In the genomic region with DNA sequence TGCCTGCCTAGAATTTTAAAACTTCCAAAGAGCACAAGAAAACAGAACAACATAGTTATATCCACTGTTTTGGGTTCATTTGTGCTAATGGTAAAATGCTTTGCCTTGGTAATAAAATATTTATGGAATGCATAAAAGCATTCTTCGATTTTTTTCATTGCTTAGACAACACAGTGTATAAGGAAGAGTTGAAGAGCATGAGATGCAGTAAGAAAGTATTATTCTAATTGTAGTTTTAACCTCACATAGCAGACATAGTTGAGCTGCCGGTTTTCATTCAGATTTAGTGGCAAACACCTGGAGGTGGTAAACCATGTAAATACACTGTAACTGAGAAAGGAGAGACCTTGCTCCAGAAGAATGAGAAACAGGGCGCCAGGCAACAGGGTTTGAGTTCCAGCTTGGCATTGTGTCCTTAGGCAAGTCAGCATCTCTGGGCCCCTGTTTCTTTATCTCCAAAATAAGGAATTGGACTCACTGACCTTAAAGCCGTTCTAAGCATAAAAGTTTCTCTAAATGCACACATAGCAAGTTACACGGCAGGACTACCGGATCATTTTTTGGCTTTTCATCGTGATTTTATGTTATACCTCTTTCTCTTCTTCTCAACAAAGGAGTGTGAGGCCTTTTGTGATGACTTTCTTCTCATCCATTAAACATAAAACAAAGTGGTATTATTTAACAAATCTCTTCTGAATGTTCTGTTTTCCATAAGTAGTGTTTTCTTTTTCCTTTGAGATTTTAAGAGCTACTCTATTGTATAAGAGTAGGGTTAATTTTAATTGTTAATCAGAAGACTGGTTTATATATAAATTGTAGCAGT, we compare ENCODE assay signal across 8 cellular contexts. TPM values are rescaled to one million over a fixed set of nuclear protein-coding genes. Genes with fewer than 3 reads are reported as not detected.
DNase-seq lines count a peak whose midpoint lies in the region; ATAC-seq, FAIRE-seq and TF ChIP-seq lines count a peak whose summit lies in the region.

No MANE protein-coding gene starts in this region.

- TF ChIP-seq CTCF in fibroblast of villous mesenchyme (IDR thresholded peaks at IDR 0.05; ENCODE audit: insufficient read depth, low read depth, low read length): no peak

- H3K4me3 ChIP-seq in SK-N-MC (peak overlapping the region; percentile 63), fibroblast of villous mesenchyme (ENCODE audit: low read depth, low read length) (peak overlapping the region; percentile 7), trophoblast cell (ENCODE audit: low read depth, low read length) (no peak overlapping the region)

- H3K9ac ChIP-seq in SK-N-MC (ENCODE audit: insufficient read length) (peak overlapping the region; percentile 78), trophoblast cell (ENCODE audit: low read length) (no peak overlapping the region)

- H2BK12ac ChIP-seq in trophoblast cell (ENCODE audit: low read length): no peak overlapping the region

- no peak overlapping the region for H3K18ac ChIP-seq in trophoblast cell (ENCODE audit: low read length)

- peak overlapping the region; percentile 22 for H3K4me2 ChIP-seq in trophoblast cell (ENCODE audit: low read length)

- H3K9me3 ChIP-seq in SK-N-MC (ENCODE audit: low read depth, low read length) (no peaks in the 10 kb centered on the region; the same call in 1 of the 2 replicates), trophoblast cell (ENCODE audit: insufficient read depth, low read depth, low read length) (no peaks in the 10 kb centered on the region)

- no peaks in the 10 kb centered on the region for H3K27me3 ChIP-seq in trophoblast cell (ENCODE audit: insufficient read depth, low read length)

- no peak overlapping the region for H4K91ac ChIP-seq in trophoblast cell (ENCODE audit: low read depth, low read length)

- peaks cover 2% of the 10 kb centered on the region for H3K79me1 ChIP-seq in trophoblast cell (ENCODE audit: low read length)

- ATAC-seq in HG02885 (IDR thresholded peaks at IDR 0.05; ENCODE audit: poor library complexity, unreplicated experiment): no peak

- H2AFZ ChIP-seq in trophoblast cell (ENCODE audit: insufficient read depth, low read length, poor library complexity): no peak overlapping the region

- peak overlapping the region; percentile 95 for H3K27ac ChIP-seq in SK-N-MC
- H3K27ac ChIP-seq in trophoblast cell (ENCODE audit: low read depth, low read length): no peak overlapping the region

- H2AK5ac ChIP-seq in trophoblast cell (ENCODE audit: low read length): no peak overlapping the region

- no peak overlapping the region for H2BK120ac ChIP-seq in trophoblast cell (ENCODE audit: insufficient read depth, low read length, poor library complexity)

- peak overlapping the region; percentile 67 for H3K4ac ChIP-seq in trophoblast cell (ENCODE audit: low read depth, low read length)

- H4K8ac ChIP-seq in trophoblast cell (ENCODE audit: low read depth, low read length): no peak overlapping the region

- no peak overlapping the region for H3K14ac ChIP-seq in trophoblast cell (ENCODE audit: low read length)

- peaks cover 6 to 18% of the 10 kb centered on the region in 2 experiments for H3K4me1 ChIP-seq in trophoblast cell (ENCODE audit: control insufficient read depth in 1 of 2, insufficient read depth in 2 of 2, low read length in 2 of 2)

- peaks cover 10% of the 10 kb centered on the region for H3K79me2 ChIP-seq in trophoblast cell (ENCODE audit: control insufficient read depth, insufficient read depth, low read length, poor library complexity)

- H3K36me3 ChIP-seq in SK-N-MC (ENCODE audit: insufficient read depth, low read length): peaks cover 5% of the 10 kb centered on the region; the same call in 1 of the 2 replicates
- peaks cover 0 to 2% of the 10 kb centered on the region in 2 experiments for H3K36me3 ChIP-seq in trophoblast cell (ENCODE audit: control insufficient read depth in 1 of 2, insufficient read depth in 2 of 2, low read length in 2 of 2)

- H4K12ac ChIP-seq in trophoblast cell (ENCODE audit: low read depth, low read length): no peak overlapping the region

- H2BK5ac ChIP-seq in trophoblast cell (ENCODE audit: low read depth, low read length, poor library complexity): no peak overlapping the region

- DNase-seq in GDM1 (lab: John Stamatoyannopoulos, UW) (peak; percentile 3), SK-N-MC (ENCODE audit: low read depth, low spot score) (no peak), fibroblast of villous mesenchyme (ENCODE audit: low read depth) (no peak), trophoblast cell (peak in 1 of 2 donors; percentile 34), SIG-M5 (lab: John Stamatoyannopoulos, UW) (no peak), HK-2 (ENCODE audit: unreplicated experiment) (no peak), HTR-8/SVneo (ENCODE audit: insufficient read length, low spot score) (no peak)

- no peak overlapping the region for H3K23ac ChIP-seq in trophoblast cell (ENCODE audit: low read length)

- WGBS in trophoblast cell (ENCODE audit: extremely low coverage, insufficient coverage, insufficient read length): no CpG with 5 or more reads among the region's 7 CpGs

- no peak for FAIRE-seq in HTR-8/SVneo (lab: Jason Lieb, UNC)

RNA-seq across cellular contexts. Expression of a gene that starts 7.9 kb away (rescaled TPM):
- 148 and 221 TPM in 2 replicates for total RNA-seq in fibroblast of villous mesenchyme
- 187 and 206 TPM in 2 replicates for polyA plus RNA-seq in trophoblast cell (2013)
